20 cellular contexts compared by ENCODE assay signal in the genomic region with DNA sequence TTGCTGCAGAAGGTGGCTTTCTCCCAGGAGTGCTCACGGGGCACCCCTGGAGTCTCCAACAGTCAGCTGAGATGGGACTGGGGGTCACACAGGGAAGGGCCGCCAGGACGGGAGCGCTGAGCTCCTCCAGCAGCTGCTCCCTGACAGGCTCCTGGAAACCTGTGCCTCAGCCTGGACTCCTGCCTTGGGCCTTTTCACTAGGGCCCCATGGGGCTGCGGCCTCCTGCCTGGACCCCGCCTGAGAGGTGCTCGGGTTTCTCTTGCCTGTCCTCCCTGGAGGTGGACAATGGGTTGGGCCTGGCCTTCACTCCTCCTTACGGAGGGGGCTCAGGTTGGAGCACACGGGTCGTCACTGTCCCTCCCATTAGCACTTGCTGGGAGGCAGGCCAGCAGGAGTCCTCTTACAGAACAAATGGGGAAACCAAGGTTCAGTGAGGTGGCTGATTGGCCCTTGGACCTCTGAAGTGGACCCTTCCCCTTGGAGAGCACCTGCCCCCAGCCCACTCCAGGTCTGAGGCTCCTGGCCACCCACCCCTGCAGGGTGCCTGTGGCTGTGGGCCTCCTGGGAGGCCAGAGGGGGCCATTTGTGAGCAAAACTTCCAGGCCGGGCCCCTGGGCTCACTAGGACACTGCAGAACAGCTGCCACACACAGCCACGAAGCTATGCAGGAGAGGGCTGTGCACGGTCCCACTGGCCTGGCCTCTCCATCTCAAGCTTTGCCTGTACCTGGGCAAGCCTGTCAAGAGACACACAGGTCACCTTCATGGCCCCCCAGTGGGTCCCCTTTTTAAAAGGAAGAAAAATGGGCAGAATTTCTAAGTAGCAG.
"Had no signal": no experiment of that assay in that cellular context is flagged by ENCODE, and none has a peak within 500 bp of the region (broad histone marks: within the 10 kb centered on the region; RNA-seq: fewer than 3 reads in every experiment).

No MANE protein-coding gene starts in this region.

- H3K4me3 Mint-ChIP-seq: activated CD8-positive, alpha-beta T cell treated with anti-CD3 and anti-CD28 coated beads for 36 hours; activated naive CD4-positive, alpha-beta T cell treated with anti-CD3 and anti-CD28 coated beads, Interleukin-2, amount 50 U/mL, for 24 hours; natural killer cell; stimulated activated naive CD8-positive, alpha-beta T cell treated with anti-CD3 and anti-CD28 coated beads, Interleukin-15, Interleukin-2, amounts not matched to agents 100 ng/mL and 50 ng/mL, for 24 hours had no signal

- H3K27ac Mint-ChIP-seq: activated CD8-positive, alpha-beta T cell treated with anti-CD3 and anti-CD28 coated beads for 36 hours; activated naive CD4-positive, alpha-beta T cell treated with anti-CD3 and anti-CD28 coated beads, Interleukin-2, amount 50 U/mL, for 24 hours; natural killer cell; stimulated activated naive CD8-positive, alpha-beta T cell treated with anti-CD3 and anti-CD28 coated beads, Interleukin-15, Interleukin-2, amounts not matched to agents 100 ng/mL and 50 ng/mL, for 24 hours had no signal

- H3K27me3 Mint-ChIP-seq: activated CD8-positive, alpha-beta T cell treated with anti-CD3 and anti-CD28 coated beads for 36 hours; activated naive CD4-positive, alpha-beta T cell treated with anti-CD3 and anti-CD28 coated beads, Interleukin-2, amount 50 U/mL, for 24 hours had no signal

- H3K36me3 Mint-ChIP-seq: activated naive CD4-positive, alpha-beta T cell treated with anti-CD3 and anti-CD28 coated beads, Interleukin-2, amount 50 U/mL, for 24 hours; natural killer cell had no signal

- H3K9me3 Mint-ChIP-seq: activated CD8-positive, alpha-beta T cell treated with anti-CD3 and anti-CD28 coated beads for 36 hours; activated naive CD4-positive, alpha-beta T cell treated with anti-CD3 and anti-CD28 coated beads, Interleukin-2, amount 50 U/mL, for 24 hours; natural killer cell; stimulated activated naive CD8-positive, alpha-beta T cell treated with anti-CD3 and anti-CD28 coated beads, Interleukin-15, Interleukin-2, amounts not matched to agents 100 ng/mL and 50 ng/mL, for 24 hours had no signal

- H3K36me3 ChIP-seq: adrenal gland, esophagus muscularis mucosa, left lung, upper lobe of left lung had no signal

- H3K4me1 Mint-ChIP-seq: activated naive CD4-positive, alpha-beta T cell treated with anti-CD3 and anti-CD28 coated beads, Interleukin-2, amount 50 U/mL, for 24 hours; natural killer cell had no signal

- ATAC-seq: activated CD8-positive, alpha-beta T cell treated with anti-CD3 and anti-CD28 coated beads for 36 hours; left lung; natural killer cell; right cardiac atrium had no signal

- H3K9me3 ChIP-seq: adrenal gland, esophagus muscularis mucosa, left lung, upper lobe of left lung had no signal

- H3K27me3 ChIP-seq: adrenal gland, esophagus muscularis mucosa, left lung, upper lobe of left lung had no signal

- H3K4me1 ChIP-seq: adrenal gland, left lung had no signal

- H3K4me3 ChIP-seq: adrenal gland, esophagus muscularis mucosa, left lung, SK-N-MC, upper lobe of left lung had no signal

- DNase-seq: activated CD4-positive, alpha-beta T cell treated with anti-CD3 and anti-CD28 coated beads for 1 hour; activated CD8-positive, alpha-beta T cell treated with anti-CD3 and anti-CD28 coated beads for 36 hours; caudate nucleus; cortex of kidney; effector CD4-positive, alpha-beta T cell; islet precursor cell; left lung; mesenchymal stem cell; natural killer cell; posterior cingulate gyrus; small intestine; T-helper 1 cell; T1000; upper lobe of left lung had no signal

- H3K27ac ChIP-seq: adrenal gland, esophagus muscularis mucosa, left lung, SK-N-MC, upper lobe of left lung had no signal
